In genomic region chr7:51253157-51253556, GRCh38 we compare ENCODE assay signal across 1 cellular context.
TF ChIP-seq lines count a peak whose summit lies in the region.

No MANE protein-coding gene starts in this region.

TF ChIP-seq in Ishikawa, 13 proteins besides CTCF, POLR2A, EP300 and RAD21 (continued from another document):
- TF ChIP-seq MAX (IDR thresholded peaks at IDR 0.05) (no peak), EGR1 (IDR thresholded peaks at IDR 0.05) (no peak), NFIC (IDR thresholded peaks at IDR 0.05) (no peak), TEAD4 (IDR thresholded peaks at IDR 0.05) (no peak), CREB1 (IDR thresholded peaks at IDR 0.05; ENCODE audit: low read depth) (no peak), ZBTB7A (IDR thresholded peaks at IDR 0.05; ENCODE audit: low read depth) (no peak), FOXM1 (IDR thresholded peaks at IDR 0.05; ENCODE audit: borderline replicate concordance, low read depth) (no peak), TAF1 (IDR thresholded peaks at IDR 0.05; ENCODE audit: low read depth) (no peak)
